17 cellular contexts compared by ENCODE assay signal in the genomic region with DNA sequence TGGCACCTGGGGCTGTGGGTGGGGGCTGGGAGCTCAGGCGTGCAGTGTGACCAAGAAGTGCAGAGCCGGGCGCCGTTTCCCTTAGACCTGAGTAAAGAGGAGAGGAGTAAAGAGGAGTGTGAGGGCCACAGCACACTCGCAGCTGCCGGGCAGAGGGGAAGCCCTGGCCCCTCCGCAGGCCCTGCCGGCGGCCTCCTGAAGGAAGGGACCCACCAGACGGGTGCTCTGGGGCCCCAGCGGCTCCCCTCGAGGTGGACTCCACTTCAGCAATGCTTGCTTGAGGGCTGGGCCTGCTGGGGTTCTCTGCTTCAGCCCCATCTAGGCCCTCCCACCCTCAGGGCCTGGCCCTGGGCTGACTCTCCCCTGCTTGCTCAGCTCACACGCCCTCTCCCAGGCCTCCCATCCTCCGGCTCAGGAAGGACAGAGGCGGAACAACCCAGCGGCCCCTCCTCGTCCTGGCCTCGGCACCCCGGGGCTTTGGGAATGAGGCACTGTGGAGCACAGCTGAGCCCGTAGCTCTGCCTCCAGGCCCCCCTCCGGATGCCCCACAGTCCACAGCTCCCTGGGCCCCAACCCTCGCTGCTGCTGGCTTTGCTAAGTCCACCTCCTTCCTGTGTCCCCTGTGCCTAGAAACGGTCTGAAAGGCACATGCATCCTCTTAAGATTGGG.
"Had no signal": no experiment of that assay in that cellular context is flagged by ENCODE, and none has a peak within 500 bp of the region (broad histone marks: within the 10 kb centered on the region; RNA-seq: fewer than 3 reads in every experiment).

No MANE protein-coding gene starts in this region.

- H3K4me3 Mint-ChIP-seq: activated CD4-positive, alpha-beta T cell treated with anti-CD3 and anti-CD28 coated beads, Interleukin-2, amount 10 ng/mL, durations not matched to agents 7 days and 5 days; memory B cell; naive thymus-derived CD4-positive, alpha-beta T cell; stimulated activated memory B cell treated with anti-CD40 and anti-IgM and Interleukin-4, amounts not matched to agents 10 μg/mL and 1 μg/mL and 100 μg/mL, for 72 hours had no signal

- H3K36me3 Mint-ChIP-seq: memory B cell; naive thymus-derived CD4-positive, alpha-beta T cell; stimulated activated memory B cell treated with anti-CD40 and anti-IgM and Interleukin-4, amounts not matched to agents 10 μg/mL and 1 μg/mL and 100 μg/mL, for 72 hours had no signal

- ATAC-seq: activated CD4-positive, CD25-positive, alpha-beta regulatory T cell treated with anti-CD3 and anti-CD28 coated beads, Interleukin-2, amount 50 U/mL, for 24 hours; gastrocnemius medialis; left ventricle myocardium superior; naive thymus-derived CD4-positive, alpha-beta T cell; pancreas; stimulated activated memory B cell treated with anti-CD40 and anti-IgM and Interleukin-4, amounts not matched to agents 10 μg/mL and 1 μg/mL and 100 μg/mL, for 72 hours had no signal

- H3K27ac Mint-ChIP-seq: activated CD4-positive, alpha-beta T cell treated with anti-CD3 and anti-CD28 coated beads, Interleukin-2, amount 10 ng/mL, durations not matched to agents 7 days and 5 days; memory B cell; naive thymus-derived CD4-positive, alpha-beta T cell; stimulated activated memory B cell treated with anti-CD40 and anti-IgM and Interleukin-4, amounts not matched to agents 10 μg/mL and 1 μg/mL and 100 μg/mL, for 72 hours had no signal

- H3K4me1 ChIP-seq: gastrocnemius medialis, pancreas, sigmoid colon had no signal

- H3K27me3 ChIP-seq: neutrophil, pancreas had no signal

- H3K9me3 ChIP-seq: gastrocnemius medialis, neutrophil, pancreas, sigmoid colon had no signal

- H3K27me3 Mint-ChIP-seq: memory B cell; stimulated activated memory B cell treated with anti-CD40 and anti-IgM and Interleukin-4, amounts not matched to agents 10 μg/mL and 1 μg/mL and 100 μg/mL, for 72 hours had no signal

- DNase-seq: activated CD4-positive, alpha-beta T cell treated with anti-CD3 and anti-CD28 coated beads, Interleukin-2, amount 10 ng/mL, durations not matched to agents 7 days and 5 days; activated CD8-positive, alpha-beta memory T cell treated with anti-CD3 and anti-CD28 coated beads for 24 hours; activated CD8-positive, alpha-beta memory T cell treated with anti-CD3 and anti-CD28 coated beads, Interleukin-2, amount 50 U/mL, for 48 hours; activated effector memory CD4-positive, alpha-beta T cell treated with Interleukin-2 at 50 U/mL for 16 hours; activated naive CD4-positive, alpha-beta T cell treated with anti-CD3 and anti-CD28 coated beads, Interleukin-2, amount 50 U/mL, for 16 hours; activated T-cell treated with anti-CD3 and anti-CD28 coated beads, Interleukin-2, amount 50 U/mL, for 48 hours; gastrocnemius medialis; kidney glomerular epithelial cell; left ventricle myocardium superior; naive thymus-derived CD4-positive, alpha-beta T cell; pancreas; sigmoid colon; stimulated activated CD4-positive, alpha-beta T cell treated with anti-CD3 and anti-CD28 coated beads, Interleukin-4, amount 100 ng/mL, for 4 hours had no signal

- H3K9me3 Mint-ChIP-seq: activated CD4-positive, alpha-beta T cell treated with anti-CD3 and anti-CD28 coated beads, Interleukin-2, amount 10 ng/mL, durations not matched to agents 7 days and 5 days; memory B cell; naive thymus-derived CD4-positive, alpha-beta T cell; stimulated activated memory B cell treated with anti-CD40 and anti-IgM and Interleukin-4, amounts not matched to agents 10 μg/mL and 1 μg/mL and 100 μg/mL, for 72 hours had no signal

- H3K4me1 Mint-ChIP-seq: activated CD4-positive, alpha-beta T cell treated with anti-CD3 and anti-CD28 coated beads, Interleukin-2, amount 10 ng/mL, durations not matched to agents 7 days and 5 days; memory B cell; stimulated activated memory B cell treated with anti-CD40 and anti-IgM and Interleukin-4, amounts not matched to agents 10 μg/mL and 1 μg/mL and 100 μg/mL, for 72 hours had no signal

- H3K27ac ChIP-seq: gastrocnemius medialis, neutrophil, pancreas, sigmoid colon had no signal
